ENCODE assay signal across 17 cellular contexts in genomic region chr20:47974234-47974878, GRCh38.
DNase-seq lines count a peak whose midpoint lies in the region; ATAC-seq, FAIRE-seq and TF ChIP-seq lines count a peak whose summit lies in the region.
"Had no signal": no experiment of that assay in that cellular context is flagged by ENCODE, and none has a peak within 500 bp of the region (broad histone marks: within the 10 kb centered on the region; RNA-seq: fewer than 3 reads in every experiment).

No MANE protein-coding gene starts in this region.

- peak overlapping the region; percentile 38 for H2BK12ac ChIP-seq in H9 (ENCODE audit: insufficient read length, low read depth, low read length)

- H2BK20ac ChIP-seq in H9 (ENCODE audit: low read depth, low read length, poor library complexity, severe bottlenecking) = no peak overlapping the region

- H2AFZ ChIP-seq in H9 (ENCODE audit: low read length) = no peak overlapping the region

- H3K9ac ChIP-seq in BLaER1 treated with 17β-estradiol and CSF1 and Interleukin-3, amounts not matched to agents 10 nM and 100 nM = peak overlapping the region in 5 of 11 experiments; percentile 18 to 51 (median 25); a peak in 4 of 22 replicates
- H3K9ac ChIP-seq in H9 (ENCODE audit: extremely low read depth, insufficient read length, low read length) = no peak overlapping the region
- H3K9ac ChIP-seq in endodermal cell (ENCODE audit: extremely low read depth, low read length, poor library complexity, severe bottlenecking) = no peak overlapping the region
- H3K9ac ChIP-seq: KMS-11 had no signal

- WGBS in H9 (ENCODE audit: extremely low coverage, insufficient read length, low lambda C conversion rate) = no CpG with 5 or more reads among the region's 8 CpGs
- WGBS in endodermal cell (ENCODE audit: insufficient coverage in 1 of 2, insufficient read length in 1 of 2), 2 experiments = 90 to 92% methylated on average over 4 to 8 of the region's 8 CpGs
- WGBS in aorta, 2 donors = 90 to 91% methylated on average over 8 of the region's 8 CpGs

- H2BK5ac ChIP-seq in H9 (ENCODE audit: insufficient read length, low read length) = no peak overlapping the region

- no peak for ATAC-seq in aorta (ENCODE audit: low FRiP score)

- no peak overlapping the region for H3T11ph ChIP-seq in H9 (ENCODE audit: low read length)

- intact Hi-C loops in aorta (cut with DNase I) = no loop called here

- peaks cover 44 to 95% (median 66%) of the 10 kb centered on the region in 10 experiments for H3K4me1 ChIP-seq in BLaER1 treated with 17β-estradiol and CSF1 and Interleukin-3, amounts not matched to agents 10 nM and 100 nM
- H3K4me1 ChIP-seq in H9 (ENCODE audit: insufficient read depth, low read length) (peaks cover 11% of the 10 kb centered on the region; the same call in 1 of the 2 replicates), endodermal cell (ENCODE audit: control insufficient read depth, insufficient read depth, low read length) (peaks cover 2% of the 10 kb centered on the region), aorta (ENCODE audit: control insufficient read depth in 1 of 2, insufficient read depth in 2 of 2, low read length in 2 of 2) (no peaks in the 10 kb centered on the region)
- H3K4me1 ChIP-seq: Peyer's patch had no signal

- H2BK120ac ChIP-seq in H9 (ENCODE audit: low read depth, low read length, poor library complexity, severe bottlenecking) = no peak overlapping the region

- H2BK15ac ChIP-seq in H9 (ENCODE audit: low read depth, low read length) = no peak overlapping the region

- H3K4me2 ChIP-seq in BLaER1 treated with 17β-estradiol and CSF1 and Interleukin-3, amounts not matched to agents 10 nM and 100 nM = peak overlapping the region; percentile 19 to 82 (median 66)
- H3K4me2 ChIP-seq in H9 (ENCODE audit: insufficient read depth, insufficient read length, low read length) = no peak overlapping the region
- H3K4me2 ChIP-seq: KMS-11 had no signal

- H3K36me3 Mint-ChIP-seq in H9 (ENCODE audit: insufficient read depth in 1 of 3, low read depth in 3 of 3) (no peaks in the 10 kb centered on the region), endodermal cell (ENCODE audit: low read depth) (no peaks in the 10 kb centered on the region), progenitor cell of endocrine pancreas (ENCODE audit: insufficient read depth) (no peaks in the 10 kb centered on the region)
- H3K36me3 Mint-ChIP-seq: CD8-positive, alpha-beta memory T cell had no signal

- peak overlapping the region in 10 of 11 experiments; percentile 33 to 79 (median 70); a peak in 20 of 22 replicates for H3K27ac ChIP-seq in BLaER1 treated with 17β-estradiol and CSF1 and Interleukin-3, amounts not matched to agents 10 nM and 100 nM
- H3K27ac ChIP-seq in H9 (ENCODE audit: insufficient read length, low read depth, low read length) (no peak overlapping the region), endodermal cell (ENCODE audit: low read depth, low read length) (no peak overlapping the region), aorta (ENCODE audit: low read depth in 1 of 2, low read length in 2 of 2) (no peak overlapping the region)
- H3K27ac ChIP-seq: KMS-11, Peyer's patch had no signal

- no peaks in the 10 kb centered on the region for H4K20me1 ChIP-seq in BLaER1 treated with 17β-estradiol and CSF1 and Interleukin-3, amounts not matched to agents 10 nM and 100 nM
- H4K20me1 ChIP-seq in H9 (ENCODE audit: control insufficient read depth, insufficient read depth, insufficient read length) = no peaks in the 10 kb centered on the region

- H3K27me3 ChIP-seq in BLaER1 treated with 17β-estradiol and CSF1 and Interleukin-3, amounts not matched to agents 10 nM and 100 nM = no peaks in the 10 kb centered on the region
- no peaks in the 10 kb centered on the region for H3K27me3 ChIP-seq in H9 (ENCODE audit: insufficient read depth, low read length)
- H3K27me3 ChIP-seq in endodermal cell (ENCODE audit: control insufficient read depth, insufficient read depth, low read length, poor library complexity, severe bottlenecking) = no peaks in the 10 kb centered on the region
- no peaks in the 10 kb centered on the region for H3K27me3 ChIP-seq in aorta (ENCODE audit: control insufficient read depth in 1 of 2, insufficient read depth in 2 of 2, low read length in 1 of 2)
- H3K27me3 ChIP-seq: Peyer's patch had no signal

- no peaks in the 10 kb centered on the region for H3K36me3 ChIP-seq in BLaER1 treated with 17β-estradiol and CSF1 and Interleukin-3, amounts not matched to agents 10 nM and 100 nM
- H3K36me3 ChIP-seq in endodermal cell (ENCODE audit: control insufficient read depth, insufficient read depth, low read length) (no peaks in the 10 kb centered on the region), aorta (ENCODE audit: control insufficient read depth in 1 of 2, insufficient read depth in 2 of 2, low read length in 1 of 2) (no peaks in the 10 kb centered on the region)
- H3K36me3 ChIP-seq: Peyer's patch had no signal

- TF ChIP-seq CTCF in H9 (conservative IDR thresholded peaks at IDR 0.05) = no peak
- TF ChIP-seq CTCF in endodermal cell (conservative IDR thresholded peaks at IDR 0.05) = no peak
- TF ChIP-seq CTCF in progenitor cell of endocrine pancreas (IDR thresholded peaks at IDR 0.05; ENCODE audit: unreplicated experiment) = no peak

- DNase-seq in H9 (no peak), endodermal cell (no peak), progenitor cell of endocrine pancreas (ENCODE audit: low spot score, unreplicated experiment) (no peak), frontal cortex (ENCODE audit: low spot score in 2 of 2) (no peak), dedifferentiated amniotic fluid mesenchymal stem cell (ENCODE audit: extremely low spot score) (no peak), aorta (no peak)
- DNase-seq: ACHN; CD8-positive, alpha-beta memory T cell; EL; NCI-H1092 treated with DMSO at 0.1 percent for 48 hours; NCI-H1694 treated with DMSO at 0.1 percent for 48 hours; Peyer's patch; SIG-M5 had no signal

- H3K14ac ChIP-seq in H9 (ENCODE audit: insufficient read depth, low read length) = 0 out of 2 replicates have a peak overlapping the region, but pooled peaks have one; percentile 24

- H2AK5ac ChIP-seq in H9 (ENCODE audit: insufficient read length, low read length) = no peak overlapping the region

- H3K56ac ChIP-seq in H9 (ENCODE audit: insufficient read length, low read depth, low read length) = no peak overlapping the region

- no peak overlapping the region for H3K4ac ChIP-seq in H9 (ENCODE audit: low read depth, low read length)

- H3K23ac ChIP-seq in H9 (ENCODE audit: insufficient read length, low read depth, low read length) = no peak overlapping the region

- H3K9me3 ChIP-seq in BLaER1 treated with 17β-estradiol and CSF1 and Interleukin-3, amounts not matched to agents 10 nM and 100 nM (replicated peaks in 1 of 11) = no peaks in the 10 kb centered on the region
- H3K9me3 ChIP-seq in H9 (ENCODE audit: control insufficient read depth, low read depth, low read length) (no peaks in the 10 kb centered on the region), endodermal cell (ENCODE audit: control insufficient read depth, low read length) (no peaks in the 10 kb centered on the region), aorta (ENCODE audit: control insufficient read depth, low read length) (no peaks in the 10 kb centered on the region)
- H3K9me3 ChIP-seq: Peyer's patch had no signal

- H4K91ac ChIP-seq in H9 (ENCODE audit: insufficient read length, low read depth, low read length) = no peak overlapping the region

- H3K79me1 ChIP-seq in H9 (ENCODE audit: insufficient read depth, low read depth, low read length, poor library complexity, severe bottlenecking) = no peaks in the 10 kb centered on the region

- no peak for FAIRE-seq in frontal cortex (lab: Jason Lieb, UNC)
- FAIRE-seq: H54 had no signal

- H4K5ac ChIP-seq in H9 (ENCODE audit: insufficient read length, low read depth, low read length) = no peak overlapping the region

- H3K4me3 ChIP-seq in BLaER1 treated with 17β-estradiol and CSF1 and Interleukin-3, amounts not matched to agents 10 nM and 100 nM = no peak overlapping the region
- H3K4me3 ChIP-seq in endodermal cell (ENCODE audit: low read length) (no peak overlapping the region), aorta (ENCODE audit: low read length in 2 of 2) (no peak overlapping the region)
- H3K4me3 ChIP-seq: Peyer's patch had no signal

- H3K23me2 ChIP-seq in H9 (ENCODE audit: insufficient read length, low read depth, low read length, poor library complexity, severe bottlenecking) = no peaks in the 10 kb centered on the region

- H3K4me3 Mint-ChIP-seq in H9 (no peak overlapping the region), endodermal cell (no peak overlapping the region), progenitor cell of endocrine pancreas (ENCODE audit: low read depth) (no peak overlapping the region)
- H3K4me3 Mint-ChIP-seq: B cell; CD8-positive, alpha-beta memory T cell had no signal

- H3K4me1 Mint-ChIP-seq in H9 (peaks cover 60 to 62% of the 10 kb centered on the region in 2 experiments), endodermal cell (peaks cover 47% of the 10 kb centered on the region), progenitor cell of endocrine pancreas (ENCODE audit: low read depth) (peaks cover 60% of the 10 kb centered on the region)

- H3K79me2 ChIP-seq in H9 (ENCODE audit: insufficient read depth, low read length) = no peaks in the 10 kb centered on the region

- 0 out of 7 replicates have a peak overlapping the region, but pooled peaks of 1 of the 3 experiments have one; percentile 68 for H3K27ac Mint-ChIP-seq in H9
- peak overlapping the region; percentile 27 for H3K27ac Mint-ChIP-seq in endodermal cell
- H3K27ac Mint-ChIP-seq in progenitor cell of endocrine pancreas = peak overlapping the region; percentile 95
- H3K27ac Mint-ChIP-seq: CD8-positive, alpha-beta memory T cell had no signal

- no peak overlapping the region for H4K8ac ChIP-seq in H9 (replicated peaks; ENCODE audit: insufficient read length, low read depth, low read length)

- no peaks in the 10 kb centered on the region; a peak in 1 of 5 replicates for H3K9me3 Mint-ChIP-seq in H9
- no peaks in the 10 kb centered on the region for H3K9me3 Mint-ChIP-seq in endodermal cell
- H3K9me3 Mint-ChIP-seq in progenitor cell of endocrine pancreas (ENCODE audit: low read depth) = no peaks in the 10 kb centered on the region

- no peak overlapping the region for H3K18ac ChIP-seq in H9 (ENCODE audit: insufficient read length, low read depth, low read length)

- H3K27me3 Mint-ChIP-seq in H9 (ENCODE audit: low read depth) = peaks cover 6% of the 10 kb centered on the region
- no peaks in the 10 kb centered on the region for H3K27me3 Mint-ChIP-seq in endodermal cell (ENCODE audit: insufficient read depth)
- no peaks in the 10 kb centered on the region for H3K27me3 Mint-ChIP-seq in progenitor cell of endocrine pancreas

Comparison
In these comparisons a context has a peak if more than half of its experiments do, and no peak if none do; other contexts are left out.
1. H3K27ac ChIP-seq: peak in BLaER1 treated with 17β-estradiol and CSF1 and Interleukin-3, amounts not matched to agents 10 nM and 100 nM (10 of 11); none in H9 (single experiment), endodermal cell (single experiment) and aorta (0 of 2).